ENCODE assay signal across 7 cellular contexts in genomic region chr5:12695651-12696050, GRCh38.
"Had no signal": no experiment of that assay in that cellular context is flagged by ENCODE, and none has a peak within 500 bp of the region (broad histone marks: within the 10 kb centered on the region; RNA-seq: fewer than 3 reads in every experiment).

No MANE protein-coding gene starts in this region.

- DNase-seq: GDM1, GF-D8 had no signal

- FAIRE-seq: GM12878, GM12891, GM12892, GM18507, GM19239 had no signal

- ATAC-seq: GM12878 had no signal

- H3K4me3 ChIP-seq: GM12878 had no signal
